Comparison of ENCODE assay signal across 22 cellular contexts in genomic region chr22:35470903-35471321, GRCh38.
A peak's percentile ranks its signal among the peaks of the same experiment; 100 is the strongest.
DNase-seq lines count a peak whose midpoint lies in the region; ATAC-seq, FAIRE-seq and TF ChIP-seq lines count a peak whose summit lies in the region.
"Had no signal": no experiment of that assay in that cellular context is flagged by ENCODE, and none has a peak within 500 bp of the region (broad histone marks: within the 10 kb centered on the region; RNA-seq: fewer than 3 reads in every experiment).

No MANE protein-coding gene starts in this region.

- intact Hi-C loops in gastrocnemius medialis (cut with DNase I; ENCODE audit: low total_unique reads), result no loop called here

- no peaks in the 10 kb centered on the region for H3K4me1 Mint-ChIP-seq in activated CD8-positive, alpha-beta memory T cell treated with anti-CD3 and anti-CD28 coated beads, Interleukin-2, amount 10 ng/mL, durations not matched to agents 7 days and 5 days
- peaks cover 17% of the 10 kb centered on the region for H3K4me1 Mint-ChIP-seq in chondrocyte (ENCODE audit: low read depth)
- H3K4me1 Mint-ChIP-seq: CD8-positive, alpha-beta memory T cell had no signal

- H3K4me3 ChIP-seq in NB4 (ENCODE audit: low read depth, low read length), result no peak overlapping the region
- H3K4me3 ChIP-seq in gastrocnemius medialis, result no peak overlapping the region
- H3K4me3 ChIP-seq: cardiac muscle cell, lung, PC-9, tibial nerve had no signal

- ATAC-seq in activated CD8-positive, alpha-beta memory T cell treated with anti-CD3 and anti-CD28 coated beads, Interleukin-2, amount 10 ng/mL, durations not matched to agents 7 days and 5 days, result peak; percentile 23
- no peak for ATAC-seq in gastrocnemius medialis
- ATAC-seq: effector memory CD8-positive, alpha-beta T cell; right cardiac atrium had no signal

- CTCF ChIA-PET in activated CD8-positive, alpha-beta memory T cell treated with anti-CD3 and anti-CD28 coated beads, Interleukin-2, amount 10 ng/mL, durations not matched to agents 7 days and 5 days (lab: Charles Lee), result interaction anchor here (1.4 kb wide), 1 partner anchor 112 kb away, joined by 4 read pairs; no protein-coding TSS in a partner anchor

- peaks cover 15% of the 10 kb centered on the region for H3K36me3 Mint-ChIP-seq in activated CD8-positive, alpha-beta memory T cell treated with anti-CD3 and anti-CD28 coated beads, Interleukin-2, amount 10 ng/mL, durations not matched to agents 7 days and 5 days
- H3K36me3 Mint-ChIP-seq in chondrocyte (ENCODE audit: low read depth), result no peaks in the 10 kb centered on the region

- H3K36me3 ChIP-seq in gastrocnemius medialis, result no peaks in the 10 kb centered on the region
- H3K36me3 ChIP-seq: cardiac muscle cell, tibial nerve had no signal

- H3K27ac Mint-ChIP-seq in activated CD8-positive, alpha-beta memory T cell treated with anti-CD3 and anti-CD28 coated beads, Interleukin-2, amount 10 ng/mL, durations not matched to agents 7 days and 5 days, result no peak overlapping the region
- H3K27ac Mint-ChIP-seq in chondrocyte (ENCODE audit: unreplicated experiment), result no peak overlapping the region
- H3K27ac Mint-ChIP-seq: activated naive CD4-positive, alpha-beta T cell treated with anti-CD3 and anti-CD28 coated beads, Interleukin-2, amount 50 U/mL, for 72 hours; CD8-positive, alpha-beta memory T cell; effector memory CD8-positive, alpha-beta T cell had no signal

- peaks cover 10 to 28% of the 10 kb centered on the region in 2 donors for H3K4me1 ChIP-seq in gastrocnemius medialis

- H3K27ac ChIP-seq in gastrocnemius medialis, result peak overlapping the region in 3 of 4 donors; percentile 1 to 12 (median 8)
- H3K27ac ChIP-seq: cardiac muscle cell, PC-9 had no signal

- no peaks in the 10 kb centered on the region for H3K9me3 ChIP-seq in gastrocnemius medialis
- H3K9me3 ChIP-seq: tibial nerve had no signal

- H3K27me3 Mint-ChIP-seq in activated CD8-positive, alpha-beta memory T cell treated with anti-CD3 and anti-CD28 coated beads, Interleukin-2, amount 10 ng/mL, durations not matched to agents 7 days and 5 days, result no peaks in the 10 kb centered on the region
- no peaks in the 10 kb centered on the region for H3K27me3 Mint-ChIP-seq in chondrocyte (ENCODE audit: low read depth)

- FAIRE-seq in GM12891 (lab: Jason Lieb, UNC), result no peak

- no peaks in the 10 kb centered on the region for H3K27me3 ChIP-seq in gastrocnemius medialis
- H3K27me3 ChIP-seq: cardiac muscle cell, tibial nerve had no signal

- DNase-seq in activated CD8-positive, alpha-beta memory T cell treated with anti-CD3 and anti-CD28 coated beads, Interleukin-2, amount 10 ng/mL, durations not matched to agents 7 days and 5 days, result no peak
- DNase-seq in activated CD8-positive, alpha-beta memory T cell treated with anti-CD3 and anti-CD28 coated beads, Interleukin-2, amount 50 U/mL, for 48 hours, result no peak
- DNase-seq in NB4 (ENCODE audit: low read depth), result peak; percentile 42
- no peak for DNase-seq in chondrocyte (ENCODE audit: low spot score)
- DNase-seq in gastrocnemius medialis, result no peak
- DNase-seq in GM12891 (ENCODE audit: insufficient read length, low spot score), result no peak
- no peak for DNase-seq in effector CD8-positive, alpha-beta T cell (lab: John Stamatoyannopoulos, UW)
- no peak for DNase-seq in GDM1 (lab: John Stamatoyannopoulos, UW)
- DNase-seq: activated T-cell treated with anti-CD3 and anti-CD28 coated beads for 4 hours; CD8-positive, alpha-beta memory T cell; effector memory CD8-positive, alpha-beta T cell; NCI-H1436; NCI-H510A treated with DMSO at 0.1 percent for 48 hours; PC-9; right cardiac atrium; stimulated activated CD4-positive, alpha-beta T cell treated with anti-CD3 and anti-CD28 coated beads, Interleukin-2, amount 100 ng/mL, for 48 hours; stimulated activated CD8-positive, alpha-beta memory T cell treated with anti-CD3 and anti-CD28 coated beads, Interleukin-4, amount 100 ng/mL, for 48 hours had no signal

- TF ChIP-seq POLR2A in NB4 (IDR thresholded peaks at IDR 0.05; ENCODE audit: extremely low read depth, insufficient read length), result no peak
- no peak for TF ChIP-seq POLR2A in gastrocnemius medialis (IDR thresholded peaks at IDR 0.05)
- no peak for TF ChIP-seq POLR2A in GM12891 (IDR thresholded peaks at IDR 0.05; ENCODE audit: low read depth, low read length)

- no peak overlapping the region for H3K4me3 Mint-ChIP-seq in activated CD8-positive, alpha-beta memory T cell treated with anti-CD3 and anti-CD28 coated beads, Interleukin-2, amount 10 ng/mL, durations not matched to agents 7 days and 5 days
- no peak overlapping the region for H3K4me3 Mint-ChIP-seq in chondrocyte (ENCODE audit: unreplicated experiment)
- H3K4me3 Mint-ChIP-seq: CD8-positive, alpha-beta memory T cell; effector memory CD8-positive, alpha-beta T cell; neural crest cell had no signal

- H3K9me3 Mint-ChIP-seq in activated CD8-positive, alpha-beta memory T cell treated with anti-CD3 and anti-CD28 coated beads, Interleukin-2, amount 10 ng/mL, durations not matched to agents 7 days and 5 days (ENCODE audit: low read depth), result no peaks in the 10 kb centered on the region
- peaks cover 3% of the 10 kb centered on the region for H3K9me3 Mint-ChIP-seq in chondrocyte (ENCODE audit: low read depth)
- H3K9me3 Mint-ChIP-seq: activated naive CD4-positive, alpha-beta T cell treated with anti-CD3 and anti-CD28 coated beads, Interleukin-2, amount 50 U/mL, for 72 hours; CD8-positive, alpha-beta memory T cell; effector memory CD8-positive, alpha-beta T cell; neural crest cell had no signal

- TF ChIP-seq CTCF in NB4 (IDR thresholded peaks at IDR 0.05; ENCODE audit: low read depth, low read length) (no peak), chondrocyte (IDR thresholded peaks at IDR 0.05) (peak; percentile 41), gastrocnemius medialis (IDR thresholded peaks at IDR 0.05 in 4 of 5, conservative IDR thresholded peaks at IDR 0.05 in 1 of 5) (no peak)

- in situ Hi-C loops in gastrocnemius medialis (cut with MboI; ENCODE audit: low sequenced_read_pairs in 4 of 4), result loop anchor here in 1 of 4 donors (25.0 kb wide), 1 partner anchor 641 kb away; no protein-coding TSS in a partner anchor

TF ChIP-seq in GM12891, 5 proteins besides CTCF, POLR2A, EP300 and RAD21:
- TF ChIP-seq POU2F2 (IDR thresholded peaks at IDR 0.05; ENCODE audit: low read depth, low read length) (no peak), POLR2AphosphoS5 (IDR thresholded peaks at IDR 0.05; ENCODE audit: low read depth, low read length) (no peak), TAF1 (IDR thresholded peaks at IDR 0.05; ENCODE audit: low read depth, low read length) (no peak), SPI1 (IDR thresholded peaks at IDR 0.05; ENCODE audit: low read depth, low read length) (no peak), PAX5 (IDR thresholded peaks at IDR 0.05; ENCODE audit: insufficient read depth, low read length, severe bottlenecking) (no peak)
TF ChIP-seq in GM12891: peak in this region for 0.
